ENCODE assay signal across 28 cellular contexts in genomic region chr11:7621554-7621953, GRCh38. TPM values are rescaled to one million over a fixed set of nuclear protein-coding genes. Genes with fewer than 3 reads are reported as not detected.
"Had no signal": no experiment of that assay in that cellular context is flagged by ENCODE, and none has a peak within 500 bp of the region (broad histone marks: within the 10 kb centered on the region; RNA-seq: fewer than 3 reads in every experiment).

No MANE protein-coding gene starts in this region.

- ATAC-seq: psoas muscle; right cardiac atrium; right lobe of liver; stimulated activated effector memory CD8-positive, alpha-beta T cell treated with anti-CD3 and anti-CD28 coated beads, Interleukin-12 subunit alpha, Interleukin-12 subunit beta, amount 100 ng/mL, for 72 hours; stimulated activated naive B cell treated with anti-CD40 and anti-IgM and Interleukin-4, amounts not matched to agents 10 μg/mL and 1 μg/mL and 100 μg/mL, for 72 hours had no signal

- H3K27ac ChIP-seq: neural progenitor cell, ovary, parathyroid adenoma, psoas muscle, right lobe of liver, sigmoid colon, stomach, thoracic aorta, thyroid gland, tibial nerve, upper lobe of left lung, vagina had no signal

- H3K4me2 ChIP-seq: neural progenitor cell had no signal

- H3K27me3 ChIP-seq: neural progenitor cell, ovary, right lobe of liver, sigmoid colon, stomach, thyroid gland, tibial nerve, upper lobe of left lung, vagina had no signal

- H3K36me3 Mint-ChIP-seq: neural progenitor cell; stimulated activated effector memory CD8-positive, alpha-beta T cell treated with anti-CD3 and anti-CD28 coated beads, Interleukin-12 subunit alpha, Interleukin-12 subunit beta, amount 100 ng/mL, for 72 hours had no signal

- H3K9me3 Mint-ChIP-seq: nephron; neural progenitor cell; stimulated activated effector memory CD8-positive, alpha-beta T cell treated with anti-CD3 and anti-CD28 coated beads, Interleukin-12 subunit alpha, Interleukin-12 subunit beta, amount 100 ng/mL, for 72 hours; stimulated activated naive B cell treated with anti-CD40 and anti-IgM and Interleukin-4, amounts not matched to agents 10 μg/mL and 1 μg/mL and 100 μg/mL, for 72 hours; stimulated activated naive CD8-positive, alpha-beta T cell treated with anti-CD3 and anti-CD28 coated beads, Interleukin-15, Interleukin-2, amounts not matched to agents 100 ng/mL and 50 ng/mL, for 24 hours had no signal

- H3K4me3 Mint-ChIP-seq: nephron; neural progenitor cell; stimulated activated effector memory CD8-positive, alpha-beta T cell treated with anti-CD3 and anti-CD28 coated beads, Interleukin-12 subunit alpha, Interleukin-12 subunit beta, amount 100 ng/mL, for 72 hours; stimulated activated naive B cell treated with anti-CD40 and anti-IgM and Interleukin-4, amounts not matched to agents 10 μg/mL and 1 μg/mL and 100 μg/mL, for 72 hours; stimulated activated naive CD8-positive, alpha-beta T cell treated with anti-CD3 and anti-CD28 coated beads, Interleukin-15, Interleukin-2, amounts not matched to agents 100 ng/mL and 50 ng/mL, for 24 hours had no signal

- H3K27me3 Mint-ChIP-seq: progenitor cell of endocrine pancreas; stimulated activated naive B cell treated with anti-CD40 and anti-IgM and Interleukin-4, amounts not matched to agents 10 μg/mL and 1 μg/mL and 100 μg/mL, for 72 hours; stimulated activated naive CD8-positive, alpha-beta T cell treated with anti-CD3 and anti-CD28 coated beads, Interleukin-15, Interleukin-2, amounts not matched to agents 100 ng/mL and 50 ng/mL, for 24 hours had no signal

- H3K4me1 ChIP-seq: neural progenitor cell, psoas muscle, right lobe of liver, sigmoid colon, tibial nerve, upper lobe of left lung, vagina had no signal

- H2AFZ ChIP-seq: neural progenitor cell, parathyroid adenoma had no signal

- H3K4me3 ChIP-seq: neural progenitor cell, ovary, psoas muscle, right lobe of liver, sigmoid colon, stomach, thoracic aorta, thyroid gland, tibial nerve, upper lobe of left lung, vagina had no signal

- DNase-seq: occipital lobe; ovary; posterior cingulate gyrus; psoas muscle; right cardiac atrium; right lobe of liver; sigmoid colon; small intestine; stimulated activated CD4-positive, alpha-beta T cell treated with anti-CD3 and anti-CD28 coated beads, Interleukin-15, amount 100 ng/mL, for 24 hours; stimulated activated CD4-positive, alpha-beta T cell treated with anti-CD3 and anti-CD28 coated beads, Interleukin-2, amount 100 ng/mL, for 24 hours; stimulated activated CD4-positive, alpha-beta T cell treated with anti-CD3 and anti-CD28 coated beads, Interleukin-2, amount 100 ng/mL, for 48 hours; stimulated activated CD4-positive, alpha-beta T cell treated with anti-CD3 and anti-CD28 coated beads, Interleukin-4, amount 100 ng/mL, for 24 hours; stimulated activated naive B cell treated with anti-CD40 and anti-IgM and Interleukin-4, amounts not matched to agents 10 μg/mL and 1 μg/mL and 100 μg/mL, for 72 hours; stimulated activated naive CD4-positive, alpha-beta T cell treated with Interleukin-2 at 50 U/mL for 16 hours; stomach; thyroid gland; trophoblast cell; upper lobe of left lung had no signal

- H3K27ac Mint-ChIP-seq: nephron; neural progenitor cell; progenitor cell of endocrine pancreas; stimulated activated effector memory CD8-positive, alpha-beta T cell treated with anti-CD3 and anti-CD28 coated beads, Interleukin-12 subunit alpha, Interleukin-12 subunit beta, amount 100 ng/mL, for 72 hours; stimulated activated naive B cell treated with anti-CD40 and anti-IgM and Interleukin-4, amounts not matched to agents 10 μg/mL and 1 μg/mL and 100 μg/mL, for 72 hours; stimulated activated naive CD8-positive, alpha-beta T cell treated with anti-CD3 and anti-CD28 coated beads, Interleukin-15, Interleukin-2, amounts not matched to agents 100 ng/mL and 50 ng/mL, for 24 hours had no signal

- H3K4me1 Mint-ChIP-seq: nephron; neural progenitor cell; stimulated activated effector memory CD8-positive, alpha-beta T cell treated with anti-CD3 and anti-CD28 coated beads, Interleukin-12 subunit alpha, Interleukin-12 subunit beta, amount 100 ng/mL, for 72 hours; stimulated activated naive B cell treated with anti-CD40 and anti-IgM and Interleukin-4, amounts not matched to agents 10 μg/mL and 1 μg/mL and 100 μg/mL, for 72 hours had no signal

- H3K36me3 ChIP-seq: neural progenitor cell, ovary had no signal

RNA-seq across cellular contexts. Expression of gene CYB5R2, which starts 51.7 kb away (rescaled TPM):
- polyA plus RNA-seq: neural cell had no signal
